9 cellular contexts compared by ENCODE assay signal in genomic region chr10:44864042-44864436, GRCh38. TPM values are rescaled to one million over a fixed set of nuclear protein-coding genes. Genes with fewer than 3 reads are reported as not detected.
DNase-seq lines count a peak whose midpoint lies in the region; TF ChIP-seq lines count a peak whose summit lies in the region.
"Had no signal": no experiment of that assay in that cellular context is flagged by ENCODE, and none has a peak within 500 bp of the region (broad histone marks: within the 10 kb centered on the region; RNA-seq: fewer than 3 reads in every experiment).

No MANE protein-coding gene starts in this region.

- H4K91ac ChIP-seq in trophoblast cell (ENCODE audit: low read depth, low read length), result peak overlapping the region; percentile 0

- H3K4me3 ChIP-seq in WI38 (ENCODE audit: low read depth, low read length), result peak overlapping the region; percentile 70
- H3K4me3 ChIP-seq in fibroblast of lung (replicated peaks in 1 of 4; ENCODE audit: control extremely low read depth in 1 of 4, insufficient read depth in 1 of 4, low read depth in 3 of 4, low read length in 4 of 4), result peak overlapping the region; percentile 58 to 74 (median 64)
- H3K4me3 ChIP-seq in trophoblast cell (ENCODE audit: low read depth, low read length), result no peak overlapping the region

- H3K23ac ChIP-seq in trophoblast cell (ENCODE audit: low read length), result no peak overlapping the region

- TF ChIP-seq CTCF in WI38 (IDR thresholded peaks at IDR 0.05; ENCODE audit: low read depth, low read length) (no peak), fibroblast of lung (conservative IDR thresholded peaks at IDR 0.05 in 1 of 2, IDR thresholded peaks at IDR 0.05 in 1 of 2; ENCODE audit: low read depth in 1 of 2, low read length in 2 of 2) (no peak)

- H3K4me2 ChIP-seq in fibroblast of lung (ENCODE audit: extremely low read depth, insufficient read depth, low read length) (peak overlapping the region; percentile 88), trophoblast cell (ENCODE audit: low read length) (peak overlapping the region; percentile 67)

- H2AK5ac ChIP-seq in trophoblast cell (ENCODE audit: low read length), result no peak overlapping the region

- H3K4me1 ChIP-seq in fibroblast of lung (ENCODE audit: control insufficient read depth, extremely low read depth, insufficient read depth, low read length), result peaks cover 15% of the 10 kb centered on the region
- peaks cover 8 to 18% of the 10 kb centered on the region in 2 experiments for H3K4me1 ChIP-seq in trophoblast cell (ENCODE audit: control insufficient read depth in 1 of 2, insufficient read depth in 2 of 2, low read length in 2 of 2)

- H4K20me1 ChIP-seq in fibroblast of lung (ENCODE audit: control insufficient read depth, extremely low read depth, insufficient read depth, low read length), result no peaks in the 10 kb centered on the region

- peak overlapping the region; percentile 74 for H3K9ac ChIP-seq in fibroblast of lung (ENCODE audit: insufficient read depth, low read length)
- no peak overlapping the region for H3K9ac ChIP-seq in trophoblast cell (ENCODE audit: low read length)

- peaks cover 6% of the 10 kb centered on the region for H3K79me1 ChIP-seq in trophoblast cell (ENCODE audit: low read length)

- no peak overlapping the region for H2BK12ac ChIP-seq in trophoblast cell (ENCODE audit: low read length)

- no CpG with 5 or more reads among the region's 17 CpGs for WGBS in trophoblast cell (ENCODE audit: extremely low coverage, insufficient coverage, insufficient read length)

- DNase-seq in NCI-H1694 treated with DMSO at 0.1 percent for 48 hours (lab: John Stamatoyannopoulos, UW), result peak; percentile 30
- no peak for DNase-seq in NCI-H1694 (lab: John Stamatoyannopoulos, UW)
- DNase-seq in fibroblast of lung (ENCODE audit: low read depth in 2 of 2), result peak; percentile 12 to 28
- peak; percentile 51 to 62 for DNase-seq in trophoblast cell
- no peak for DNase-seq in GOT3 (lab: John Stamatoyannopoulos, UW)
- no peak for DNase-seq in SIG-M5 treated with dmso at 0.1 percent for 504 hours (lab: John Stamatoyannopoulos, UW; ENCODE audit: unreplicated experiment)
- DNase-seq in NCI-H2107 treated with DMSO at 0.1 percent for 48 hours (lab: John Stamatoyannopoulos, UW; ENCODE audit: unreplicated experiment), result no peak

- H3K36me3 ChIP-seq in fibroblast of lung (ENCODE audit: control insufficient read depth, insufficient read depth, low read length) (no peaks in the 10 kb centered on the region), trophoblast cell (ENCODE audit: control insufficient read depth in 1 of 2, insufficient read depth in 2 of 2, low read length in 2 of 2) (no peaks in the 10 kb centered on the region)

- H3K9me3 ChIP-seq in fibroblast of lung (ENCODE audit: control insufficient read depth, insufficient read depth, low read depth, low read length), result no peaks in the 10 kb centered on the region
- peaks cover 1% of the 10 kb centered on the region for H3K9me3 ChIP-seq in trophoblast cell (ENCODE audit: insufficient read depth, low read depth, low read length)

- H3K27ac ChIP-seq in fibroblast of lung (ENCODE audit: insufficient read depth, low read length) (peak overlapping the region; percentile 57), trophoblast cell (ENCODE audit: low read depth, low read length) (no peak overlapping the region)

- H2AFZ ChIP-seq in fibroblast of lung (ENCODE audit: low read length) (peak overlapping the region; percentile 99), trophoblast cell (ENCODE audit: insufficient read depth, low read length, poor library complexity) (peak overlapping the region; percentile 50)

- no peak overlapping the region for H3K4ac ChIP-seq in trophoblast cell (ENCODE audit: low read depth, low read length)

- H2BK120ac ChIP-seq in trophoblast cell (ENCODE audit: insufficient read depth, low read length, poor library complexity), result no peak overlapping the region

- H3K79me2 ChIP-seq in fibroblast of lung (ENCODE audit: control insufficient read depth, insufficient read depth, low read length), result no peaks in the 10 kb centered on the region
- no peaks in the 10 kb centered on the region for H3K79me2 ChIP-seq in trophoblast cell (ENCODE audit: control insufficient read depth, insufficient read depth, low read length, poor library complexity)

- H3K27me3 ChIP-seq in fibroblast of lung (ENCODE audit: control insufficient read depth, insufficient read depth, low read length) (peaks cover 2% of the 10 kb centered on the region), trophoblast cell (ENCODE audit: insufficient read depth, low read length) (no peaks in the 10 kb centered on the region)

- no peak overlapping the region for H4K12ac ChIP-seq in trophoblast cell (ENCODE audit: low read depth, low read length)

- no peak overlapping the region for H3K14ac ChIP-seq in trophoblast cell (ENCODE audit: low read length)

- H3K18ac ChIP-seq in trophoblast cell (ENCODE audit: low read length), result no peak overlapping the region

- no peak overlapping the region for H2BK5ac ChIP-seq in trophoblast cell (ENCODE audit: low read depth, low read length, poor library complexity)

- H4K8ac ChIP-seq in trophoblast cell (ENCODE audit: low read depth, low read length), result peak overlapping the region; percentile 32

RNA-seq across cellular contexts. Expression of gene TMEM72, which starts 47.1 kb away (rescaled TPM):
- not detected in 2 replicates for total RNA-seq in fibroblast of lung
- not detected in 2 replicates for polyA plus RNA-seq in fibroblast of lung
- not detected in 2 replicates for polyA plus RNA-seq in fibroblast of lung (2012)
- not detected in 2 replicates for polyA minus RNA-seq in fibroblast of lung (ENCODE audit: low replicate concordance)
- 0.18 and 0.37 TPM in 2 replicates for polyA plus RNA-seq in trophoblast cell (2013)
- total RNA-seq: mononuclear cell had no signal

Comparison
In these comparisons a context has a peak if more than half of its experiments do, and no peak if none do; other contexts are left out.
1. DNase-seq: peak in NCI-H1694 treated with DMSO at 0.1 percent for 48 hours (single experiment), fibroblast of lung (2 of 2) and trophoblast cell (2 of 2); none in NCI-H1694 (single experiment), GOT3 (single experiment), SIG-M5 treated with dmso at 0.1 percent for 504 hours (single experiment) and NCI-H2107 treated with DMSO at 0.1 percent for 48 hours (single experiment).